ENCODE assay signal across 19 cellular contexts in the genomic region with DNA sequence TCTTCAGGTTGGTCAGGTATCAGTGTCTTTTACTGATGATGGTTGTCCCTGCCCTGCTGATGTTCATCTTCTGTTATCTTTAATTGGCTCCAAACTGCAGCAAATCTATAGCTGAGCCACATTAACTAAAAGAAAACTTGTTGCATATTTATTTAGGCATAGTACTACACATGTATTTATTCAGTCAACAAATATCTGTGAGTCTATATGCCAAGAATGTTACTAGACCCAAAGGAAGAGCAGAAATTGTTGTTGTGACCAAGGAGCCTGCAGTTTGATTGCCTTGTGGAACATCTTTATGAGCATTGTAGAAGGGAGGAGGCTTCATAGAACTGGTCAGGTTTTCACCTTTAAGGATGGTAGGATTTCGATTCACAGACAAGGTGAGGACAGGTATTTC. TPM values are rescaled to one million over a fixed set of nuclear protein-coding genes. Genes with fewer than 3 reads are reported as not detected.
DNase-seq lines count a peak whose midpoint lies in the region; ATAC-seq, FAIRE-seq and TF ChIP-seq lines count a peak whose summit lies in the region.
"Had no signal": no experiment of that assay in that cellular context is flagged by ENCODE, and none has a peak within 500 bp of the region (broad histone marks: within the 10 kb centered on the region; RNA-seq: fewer than 3 reads in every experiment).

No MANE protein-coding gene starts in this region.

- H3K36me3 Mint-ChIP-seq in stimulated activated naive CD8-positive, alpha-beta T cell treated with anti-CD3 and anti-CD28 coated beads, Interleukin-15, Interleukin-2, amounts not matched to agents 100 ng/mL and 50 ng/mL, for 24 hours (ENCODE audit: low read depth): peaks cover 4% of the 10 kb centered on the region

- TF ChIP-seq POLR2A in lower leg skin (IDR thresholded peaks at IDR 0.05): no peak

- WGBS in lower leg skin, 2 donors: 85 to 90% methylated on average over 1 of the region's 1 CpG

- H3K4me1 Mint-ChIP-seq in stimulated activated naive CD8-positive, alpha-beta T cell treated with anti-CD3 and anti-CD28 coated beads, Interleukin-15, Interleukin-2, amounts not matched to agents 100 ng/mL and 50 ng/mL, for 24 hours (ENCODE audit: low read depth): peaks cover 93% of the 10 kb centered on the region

- FAIRE-seq in RCC 7860 (lab: Jason Lieb, UNC): no peak
- FAIRE-seq: GM18507 had no signal

- no peak overlapping the region for H3K27ac ChIP-seq in RWPE2 (ENCODE audit: poor library complexity, severe bottlenecking)
- H3K27ac ChIP-seq: thyroid gland, VCaP had no signal

- H3K27ac Mint-ChIP-seq in stimulated activated naive CD8-positive, alpha-beta T cell treated with anti-CD3 and anti-CD28 coated beads, Interleukin-15, Interleukin-2, amounts not matched to agents 100 ng/mL and 50 ng/mL, for 24 hours: peak overlapping the region; percentile 90

- no peak for DNase-seq in stimulated activated naive CD8-positive, alpha-beta T cell treated with anti-CD3 and anti-CD28 coated beads, Interleukin-15, Interleukin-2, amounts not matched to agents 100 U/mL and 50 U/mL, for 24 hours
- no peak for DNase-seq in RWPE2 (ENCODE audit: low spot score)
- no peak for DNase-seq in RCC 7860 (ENCODE audit: low spot score)
- DNase-seq in posterior vena cava (ENCODE audit: low spot score): no peak
- DNase-seq in lower leg skin (ENCODE audit: low spot score in 2 of 2): no peak
- DNase-seq: activated gamma-delta T cell treated with Interleukin-2 at 50 U/mL for 16 hours, Caco-2, GOT3, head of caudate nucleus, NCI-H1092, NCI-H524 treated with DMSO at 0.1 percent for 48 hours, Right ventricle myocardium superior, thyroid gland had no signal

- intact Hi-C loops in posterior vena cava (cut with DNase I) (loop anchor here in 1 of 2 donors (10.0 kb wide), 1 partner anchor 47 kb away; no protein-coding TSS in a partner anchor), lower leg skin (cut with DNase I; ENCODE audit: low total_unique reads) (no loop called here)

- no peak overlapping the region for H3K9ac ChIP-seq in endocrine pancreas (ENCODE audit: control insufficient read depth, insufficient read depth, low read length)

- no peaks in the 10 kb centered on the region for H3K9me3 Mint-ChIP-seq in stimulated activated naive CD8-positive, alpha-beta T cell treated with anti-CD3 and anti-CD28 coated beads, Interleukin-15, Interleukin-2, amounts not matched to agents 100 ng/mL and 50 ng/mL, for 24 hours
- H3K9me3 Mint-ChIP-seq: T-cell had no signal

- H3K27me3 ChIP-seq in RWPE2 (ENCODE audit: insufficient read depth, poor library complexity, severe bottlenecking) (no peaks in the 10 kb centered on the region), endocrine pancreas (ENCODE audit: control insufficient read depth, insufficient read depth, low read length) (no peaks in the 10 kb centered on the region)
- H3K27me3 ChIP-seq: thyroid gland had no signal

- H3K36me3 ChIP-seq in RWPE2 (ENCODE audit: low read depth): no peaks in the 10 kb centered on the region
- H3K36me3 ChIP-seq in endocrine pancreas (ENCODE audit: control insufficient read depth, insufficient read depth, low read length): no peaks in the 10 kb centered on the region
- H3K36me3 ChIP-seq: thyroid gland had no signal

- TF ChIP-seq CTCF in RWPE2 (IDR thresholded peaks at IDR 0.05; ENCODE audit: poor library complexity, severe bottlenecking) (no peak), lower leg skin (IDR thresholded peaks at IDR 0.05) (no peak)

- no peaks in the 10 kb centered on the region for H3K9me3 ChIP-seq in RWPE2 (ENCODE audit: severe bottlenecking)
- H3K9me3 ChIP-seq in endocrine pancreas (ENCODE audit: control insufficient read depth, low read length): no peaks in the 10 kb centered on the region
- H3K9me3 ChIP-seq: Caco-2, thyroid gland had no signal

- no peaks in the 10 kb centered on the region for H3K27me3 Mint-ChIP-seq in stimulated activated naive CD8-positive, alpha-beta T cell treated with anti-CD3 and anti-CD28 coated beads, Interleukin-15, Interleukin-2, amounts not matched to agents 100 ng/mL and 50 ng/mL, for 24 hours
- H3K27me3 Mint-ChIP-seq: T-cell had no signal

- no peak overlapping the region for H3K4me3 ChIP-seq in RWPE2 (ENCODE audit: severe bottlenecking)
- H3K4me3 ChIP-seq in endocrine pancreas (ENCODE audit: control insufficient read depth, insufficient read depth, low read length): peak overlapping the region; percentile 2
- H3K4me3 ChIP-seq in lower leg skin (ENCODE audit: low read depth, poor library complexity, severe bottlenecking): no peak overlapping the region
- H3K4me3 ChIP-seq: thyroid gland had no signal

- ATAC-seq in stimulated activated naive CD8-positive, alpha-beta T cell treated with anti-CD3 and anti-CD28 coated beads, Interleukin-15, Interleukin-2, amounts not matched to agents 100 U/mL and 50 U/mL, for 24 hours: no peak
- ATAC-seq in RWPE2 (ENCODE audit: low read depth) (0 out of 3 replicates have a peak, but pooled peaks have one; percentile 26), HG02973 (IDR thresholded peaks at IDR 0.05; ENCODE audit: unreplicated experiment) (no peak)

- H3K4me3 Mint-ChIP-seq in stimulated activated naive CD8-positive, alpha-beta T cell treated with anti-CD3 and anti-CD28 coated beads, Interleukin-15, Interleukin-2, amounts not matched to agents 100 ng/mL and 50 ng/mL, for 24 hours: peak overlapping the region; percentile 35

- H3K4me1 ChIP-seq in RWPE2 (ENCODE audit: insufficient read depth, poor library complexity, severe bottlenecking): peaks cover 12% of the 10 kb centered on the region
- H3K4me1 ChIP-seq in endocrine pancreas (ENCODE audit: control insufficient read depth, insufficient read depth, low read length): peaks cover 14% of the 10 kb centered on the region
- H3K4me1 ChIP-seq: Caco-2 had no signal

RNA-seq across cellular contexts. Expression of a gene that starts 10.1 kb away (rescaled TPM):
- total RNA-seq in posterior vena cava (10 to 100 TPM; 17.6 to 28.4 TPM), lower leg skin (100 to 1,000 TPM in 1 of 4 donors, 10 to 100 TPM in 3; 34.8 to 132 (median 61.5) TPM)
